ENCODE assay signal across 13 cellular contexts in the genomic region with DNA sequence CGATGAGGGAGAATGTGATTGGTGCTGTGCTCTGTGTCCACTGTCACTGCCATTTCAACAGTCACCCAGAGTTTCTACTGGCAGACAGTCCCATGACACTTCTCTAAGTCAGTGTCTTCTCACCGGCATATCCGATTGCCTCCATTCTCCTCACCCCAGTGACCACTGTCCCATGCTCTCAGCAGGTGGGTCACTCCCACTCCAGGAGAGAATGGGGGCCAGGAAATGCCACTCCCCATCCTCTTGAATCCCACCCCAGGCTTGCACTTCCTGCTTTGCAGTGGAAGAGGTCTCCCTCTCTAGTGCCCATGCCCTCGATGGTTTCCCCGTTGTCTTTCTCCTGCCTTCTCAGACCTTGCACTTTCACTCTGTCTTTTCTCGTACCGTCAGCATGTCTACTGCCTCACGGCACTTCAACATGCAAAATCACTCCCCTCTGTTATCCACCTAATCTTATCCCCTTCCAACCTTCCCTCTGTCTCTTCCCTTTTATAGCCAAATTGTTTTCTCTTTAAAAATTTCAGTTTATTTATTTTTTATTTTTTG. TPM values are rescaled to one million over a fixed set of nuclear protein-coding genes. Genes with fewer than 3 reads are reported as not detected.
DNase-seq lines count a peak whose midpoint lies in the region; ATAC-seq and TF ChIP-seq lines count a peak whose summit lies in the region.
"Had no signal": no experiment of that assay in that cellular context is flagged by ENCODE, and none has a peak within 500 bp of the region (broad histone marks: within the 10 kb centered on the region; RNA-seq: fewer than 3 reads in every experiment).

No MANE protein-coding gene starts in this region.

- TF ChIP-seq POLR2A in heart left ventricle (IDR thresholded peaks at IDR 0.05): no peak

- no peaks in the 10 kb centered on the region for H3K27me3 Mint-ChIP-seq in activated CD8-positive, alpha-beta T cell treated with anti-CD3 and anti-CD28 coated beads for 36 hours

- no peaks in the 10 kb centered on the region for H3K9me3 ChIP-seq in heart left ventricle
- H3K9me3 ChIP-seq in upper lobe of right lung: no peaks in the 10 kb centered on the region
- H3K9me3 ChIP-seq: HAP-1, thyroid gland had no signal

- H3K9me3 Mint-ChIP-seq in activated CD8-positive, alpha-beta T cell treated with anti-CD3 and anti-CD28 coated beads for 36 hours: no peaks in the 10 kb centered on the region

- peaks cover 31% of the 10 kb centered on the region for H3K36me3 Mint-ChIP-seq in activated CD8-positive, alpha-beta T cell treated with anti-CD3 and anti-CD28 coated beads for 36 hours (ENCODE audit: low read depth)

- H3K4me1 Mint-ChIP-seq in activated CD8-positive, alpha-beta T cell treated with anti-CD3 and anti-CD28 coated beads for 36 hours (ENCODE audit: low read depth): peaks cover 23% of the 10 kb centered on the region

- H3K4me1 ChIP-seq in heart left ventricle (peaks cover 0 to 39% (median 15%) of the 10 kb centered on the region in 12 donors), upper lobe of right lung (peaks cover 18% of the 10 kb centered on the region)

- no peak overlapping the region for H3K4me3 Mint-ChIP-seq in activated CD8-positive, alpha-beta T cell treated with anti-CD3 and anti-CD28 coated beads for 36 hours

- TF ChIP-seq CTCF in heart left ventricle (IDR thresholded peaks at IDR 0.05) (no peak), upper lobe of right lung (IDR thresholded peaks at IDR 0.05) (no peak)
- TF ChIP-seq CTCF in activated CD8-positive, alpha-beta T cell treated with anti-CD3 and anti-CD28 coated beads for 36 hours (IDR thresholded peaks at IDR 0.05): no peak

- H3K36me3 ChIP-seq in heart left ventricle (peaks cover 0 to 27% (median 13%) of the 10 kb centered on the region in 9 donors), upper lobe of right lung (peaks cover 6% of the 10 kb centered on the region)

- whole genome bisulfite sequencing in heart left ventricle, 4 donors: 33 to 39% (median 36%) methylated on average over 8 of the region's 8 CpGs

- H3K27me3 ChIP-seq in heart left ventricle: no peaks in the 10 kb centered on the region
- no peaks in the 10 kb centered on the region for H3K27me3 ChIP-seq in upper lobe of right lung
- H3K27me3 ChIP-seq: thyroid gland had no signal

- CTCF ChIA-PET in activated CD8-positive, alpha-beta T cell treated with anti-CD3 and anti-CD28 coated beads for 36 hours (lab: Charles Lee): interaction anchor here (1.5 kb wide), 1 partner anchor 18 kb away, joined by 5 read pairs; no protein-coding TSS in a partner anchor

- ATAC-seq in left cardiac atrium (no peak), heart left ventricle (no peak), left lobe of liver (no peak), upper lobe of right lung (no peak), GM21723 (IDR thresholded peaks at IDR 0.05; ENCODE audit: unreplicated experiment) (no peak)
- ATAC-seq in activated CD8-positive, alpha-beta T cell treated with anti-CD3 and anti-CD28 coated beads for 36 hours: no peak

- H3K27ac Mint-ChIP-seq in activated CD8-positive, alpha-beta T cell treated with anti-CD3 and anti-CD28 coated beads for 36 hours: peak overlapping the region; percentile 62

- peak overlapping the region in 4 of 12 donors; percentile 0 to 87 (median 45) for H3K27ac ChIP-seq in heart left ventricle
- H3K27ac ChIP-seq in upper lobe of right lung: no peak overlapping the region

- intact Hi-C loops in left cardiac atrium (cut with DNase I) (loop anchor here (5.0 to 10.0 kb wide), 2 partner anchors 50 to 113 kb away; no protein-coding TSS in a partner anchor), heart left ventricle (cut with DNase I) (loop anchor here in 8 of 10 donors (2.0 to 10.0 kb wide), 12 partner anchors 19 to 340 kb away; partner anchors contain the start of genes PUS1 (in 2 of the 8), SFSWAP (in 2 of the 8) and ULK1 (in 1 of the 8)), upper lobe of right lung (cut with DNase I) (no loop called here)
- intact Hi-C loops in activated CD8-positive, alpha-beta T cell treated with anti-CD3 and anti-CD28 coated beads for 36 hours (cut with micrococcal nuclease): no loop called here

- POLR2A ChIA-PET in activated CD8-positive, alpha-beta T cell treated with anti-CD3 and anti-CD28 coated beads for 36 hours (lab: Charles Lee): interaction anchor here (1.2 kb wide), 1 partner anchor 11 kb away, joined by 4 read pairs; no protein-coding TSS in a partner anchor

- H3K4me3 ChIP-seq in heart left ventricle (no peak overlapping the region), upper lobe of right lung (no peak overlapping the region)
- H3K4me3 ChIP-seq: HAP-1, thyroid gland had no signal

- DNase-seq in left cardiac atrium: peak; percentile 20
- DNase-seq in heart left ventricle: no peak
- DNase-seq in activated CD8-positive, alpha-beta T cell treated with anti-CD3 and anti-CD28 coated beads for 36 hours: no peak
- DNase-seq in left lobe of liver (ENCODE audit: low spot score): peak; percentile 41
- DNase-seq in upper lobe of right lung: peak; percentile 26
- DNase-seq in medulla oblongata (ENCODE audit: extremely low spot score): no peak
- DNase-seq in NCI-H2196 treated with DMSO at 0.1 percent for 48 hours (lab: John Stamatoyannopoulos, UW; ENCODE audit: unreplicated experiment): no peak
- DNase-seq: kidney glomerular epithelial cell, NCI-H510A treated with DMSO at 0.1 percent for 48 hours, nucleus accumbens, thyroid gland had no signal

RNA-seq across cellular contexts. Expression of gene EP400, which starts 2.2 kb away (rescaled TPM):
- 10 to 100 TPM; 15.7 to 21.1 TPM for total RNA-seq in left cardiac atrium
- total RNA-seq in heart left ventricle: 10 to 100 TPM; 10.3 to 27.8 (median 18.3) TPM
- 10 to 100 TPM in 1 of 2 donors, 1 to 10 TPM in 1; 9.8 to 10.5 TPM for polyA plus RNA-seq in heart left ventricle
- 10 to 100 TPM; 45.6 to 46.1 TPM for total RNA-seq in activated CD8-positive, alpha-beta T cell treated with anti-CD3 and anti-CD28 coated beads for 36 hours
- 14.3 TPM for total RNA-seq in left lobe of liver
- total RNA-seq in upper lobe of right lung: 41.4 TPM

RNA-seq across cellular contexts. Expression of gene PUS1, which starts 18.5 kb away (rescaled TPM):
- total RNA-seq in left cardiac atrium (10 to 100 TPM in 1 of 2 donors, 1 to 10 TPM in 1; 7.7 to 19.2 TPM), heart left ventricle (10 to 100 TPM in 2 of 9 donors, 1 to 10 TPM in 7; 6.1 to 10.7 (median 8.1) TPM), left lobe of liver (19.6 TPM), upper lobe of right lung (19.9 TPM)
- polyA plus RNA-seq in heart left ventricle: 10 to 100 TPM in 1 of 2 donors, 1 to 10 TPM in 1; 8.8 to 13.5 TPM
- total RNA-seq in activated CD8-positive, alpha-beta T cell treated with anti-CD3 and anti-CD28 coated beads for 36 hours: 10 to 100 TPM; 68.2 to 71.7 TPM

RNA-seq across cellular contexts. Expression of gene ULK1, which starts 53.1 kb away (rescaled TPM):
- total RNA-seq in left cardiac atrium (10 to 100 TPM; 27.6 to 34.5 TPM), heart left ventricle (10 to 100 TPM; 21.9 to 56.0 (median 42.4) TPM), left lobe of liver (40.3 TPM), upper lobe of right lung (32.4 TPM)
- polyA plus RNA-seq in heart left ventricle: 10 to 100 TPM; 23.0 to 24.7 TPM
- total RNA-seq in activated CD8-positive, alpha-beta T cell treated with anti-CD3 and anti-CD28 coated beads for 36 hours: 10 to 100 TPM; 13.3 to 15.5 TPM

Comparison
In these comparisons a context has a peak if more than half of its experiments do, and no peak if none do; other contexts are left out.
1. DNase-seq: peak in left cardiac atrium (single experiment), left lobe of liver (single experiment) and upper lobe of right lung (single experiment); none in heart left ventricle (0 of 5), activated CD8-positive, alpha-beta T cell treated with anti-CD3 and anti-CD28 coated beads for 36 hours (single experiment), medulla oblongata (single experiment) and NCI-H2196 treated with DMSO at 0.1 percent for 48 hours (single experiment).
2. intact Hi-C loops: an anchor here in left cardiac atrium (5.0 to 10.0 kb wide) and heart left ventricle (2.0 to 10.0 kb wide); none called in activated CD8-positive, alpha-beta T cell treated with anti-CD3 and anti-CD28 coated beads for 36 hours and upper lobe of right lung.